Comparison of ENCODE assay signal across 16 cellular contexts in the genomic region with DNA sequence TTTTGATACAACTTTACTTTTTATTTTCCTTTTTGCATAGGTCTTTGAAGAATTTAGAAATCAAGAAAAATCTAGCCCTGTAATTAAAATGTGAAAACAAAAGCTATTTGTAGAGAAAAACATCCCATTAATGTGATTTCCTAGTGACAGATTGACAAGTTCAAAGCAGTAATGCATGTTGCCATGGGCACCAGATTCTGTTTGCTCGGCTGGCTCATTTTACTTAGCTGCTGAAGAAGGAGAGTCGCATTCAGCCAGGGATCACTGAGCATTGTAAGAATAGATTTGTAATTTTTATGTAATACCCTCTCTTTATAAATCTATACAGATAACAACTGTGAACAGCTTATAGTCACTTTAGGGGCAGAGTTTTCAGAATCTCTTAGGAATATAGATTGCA. TPM values are rescaled to one million over a fixed set of nuclear protein-coding genes. Genes with fewer than 3 reads are reported as not detected.
A peak's percentile ranks its signal among the peaks of the same experiment; 100 is the strongest.
DNase-seq lines count a peak whose midpoint lies in the region; ATAC-seq and TF ChIP-seq lines count a peak whose summit lies in the region.
"Had no signal": no experiment of that assay in that cellular context is flagged by ENCODE, and none has a peak within 500 bp of the region (broad histone marks: within the 10 kb centered on the region; RNA-seq: fewer than 3 reads in every experiment).

No MANE protein-coding gene starts in this region.

- DNase-seq in DMS79 treated with DMSO at 0.1 percent for 48 hours (lab: John Stamatoyannopoulos, UW) (peak; percentile 23), DMS79 (lab: John Stamatoyannopoulos, UW) (no peak), NCI-H2227 treated with DMSO at 0.1 percent for 48 hours (lab: John Stamatoyannopoulos, UW) (peak; percentile 28), WERI-Rb-1 (peak; percentile 33), renal cortical epithelial cell (ENCODE audit: low read depth) (peak; percentile 75), omental fat pad (ENCODE audit: low spot score) (no peak)
- DNase-seq: activated CD8-positive, alpha-beta memory T cell treated with anti-CD3 and anti-CD28 coated beads for 24 hours; C1 segment of cervical spinal cord; EL; stimulated activated naive CD4-positive, alpha-beta T cell; trophoblast cell had no signal

- no peak for TF ChIP-seq CTCF in WERI-Rb-1 (IDR thresholded peaks at IDR 0.05; ENCODE audit: low read depth, low read length)
- TF ChIP-seq CTCF in omental fat pad (IDR thresholded peaks at IDR 0.05) = no peak

- H3K27me3 ChIP-seq in WERI-Rb-1 (ENCODE audit: insufficient read depth, low read depth, severe bottlenecking) = no peaks in the 10 kb centered on the region

- peak overlapping the region; percentile 41 for H3K27ac ChIP-seq in WERI-Rb-1
- H3K27ac ChIP-seq: 22Rv1, parathyroid adenoma had no signal

- H3K9me3 ChIP-seq in WERI-Rb-1 (ENCODE audit: severe bottlenecking) = no peaks in the 10 kb centered on the region

- no peak for ATAC-seq in SK-N-SH treated with all-trans-retinoic acid at 6 μM for 48 hours
- no peak for ATAC-seq in activated T-helper 17 cell treated with anti-CD3 and anti-CD28 coated beads, Interleukin-2, amount 50 U/mL, for 72 hours (replicated peaks)
- no peak for ATAC-seq in omental fat pad (ENCODE audit: low FRiP score)

- H3K36me3 Mint-ChIP-seq in activated T-helper 17 cell treated with anti-CD3 and anti-CD28 coated beads, Interleukin-2, amount 50 U/mL, for 72 hours (ENCODE audit: low read depth) = no peaks in the 10 kb centered on the region

- H3K4me3 Mint-ChIP-seq in activated T-helper 17 cell treated with anti-CD3 and anti-CD28 coated beads, Interleukin-2, amount 50 U/mL, for 72 hours = no peak overlapping the region

- H3K27ac Mint-ChIP-seq in activated T-helper 17 cell treated with anti-CD3 and anti-CD28 coated beads, Interleukin-2, amount 50 U/mL, for 72 hours = no peak overlapping the region
- H3K27ac Mint-ChIP-seq: activated T-helper 2 cell treated with anti-CD3 and anti-CD28 coated beads, Interferon-gamma antibody, Interleukin-2, Interleukin-4, amounts not matched to agents 10 μg/mL and 5 μg/mL and 100 μg/mL, durations not matched to agents 14 hours and 24 hours and 36 hours had no signal

- no peaks in the 10 kb centered on the region for H3K36me3 ChIP-seq in WERI-Rb-1

- no peak overlapping the region for H3K4me3 ChIP-seq in WERI-Rb-1 (ENCODE audit: low read depth, low read length)

- H3K9me3 Mint-ChIP-seq in activated T-helper 17 cell treated with anti-CD3 and anti-CD28 coated beads, Interleukin-2, amount 50 U/mL, for 72 hours = no peaks in the 10 kb centered on the region
- H3K9me3 Mint-ChIP-seq: activated T-helper 2 cell treated with anti-CD3 and anti-CD28 coated beads, Interferon-gamma antibody, Interleukin-2, Interleukin-4, amounts not matched to agents 10 μg/mL and 5 μg/mL and 100 μg/mL, durations not matched to agents 14 hours and 24 hours and 36 hours had no signal

- H3K27me3 Mint-ChIP-seq in activated T-helper 17 cell treated with anti-CD3 and anti-CD28 coated beads, Interleukin-2, amount 50 U/mL, for 72 hours = peaks cover 20% of the 10 kb centered on the region

- no peaks in the 10 kb centered on the region for H3K4me1 Mint-ChIP-seq in activated T-helper 17 cell treated with anti-CD3 and anti-CD28 coated beads, Interleukin-2, amount 50 U/mL, for 72 hours

TF ChIP-seq in SK-N-SH treated with all-trans-retinoic acid at 6 μM for 48 hours, 23 proteins besides CTCF, POLR2A, EP300 and RAD21:
- TF ChIP-seq ZFP30 (CRISPR knock-in tag; IDR thresholded peaks at IDR 0.05) = no peak
- TF ChIP-seq, protein P1, sequence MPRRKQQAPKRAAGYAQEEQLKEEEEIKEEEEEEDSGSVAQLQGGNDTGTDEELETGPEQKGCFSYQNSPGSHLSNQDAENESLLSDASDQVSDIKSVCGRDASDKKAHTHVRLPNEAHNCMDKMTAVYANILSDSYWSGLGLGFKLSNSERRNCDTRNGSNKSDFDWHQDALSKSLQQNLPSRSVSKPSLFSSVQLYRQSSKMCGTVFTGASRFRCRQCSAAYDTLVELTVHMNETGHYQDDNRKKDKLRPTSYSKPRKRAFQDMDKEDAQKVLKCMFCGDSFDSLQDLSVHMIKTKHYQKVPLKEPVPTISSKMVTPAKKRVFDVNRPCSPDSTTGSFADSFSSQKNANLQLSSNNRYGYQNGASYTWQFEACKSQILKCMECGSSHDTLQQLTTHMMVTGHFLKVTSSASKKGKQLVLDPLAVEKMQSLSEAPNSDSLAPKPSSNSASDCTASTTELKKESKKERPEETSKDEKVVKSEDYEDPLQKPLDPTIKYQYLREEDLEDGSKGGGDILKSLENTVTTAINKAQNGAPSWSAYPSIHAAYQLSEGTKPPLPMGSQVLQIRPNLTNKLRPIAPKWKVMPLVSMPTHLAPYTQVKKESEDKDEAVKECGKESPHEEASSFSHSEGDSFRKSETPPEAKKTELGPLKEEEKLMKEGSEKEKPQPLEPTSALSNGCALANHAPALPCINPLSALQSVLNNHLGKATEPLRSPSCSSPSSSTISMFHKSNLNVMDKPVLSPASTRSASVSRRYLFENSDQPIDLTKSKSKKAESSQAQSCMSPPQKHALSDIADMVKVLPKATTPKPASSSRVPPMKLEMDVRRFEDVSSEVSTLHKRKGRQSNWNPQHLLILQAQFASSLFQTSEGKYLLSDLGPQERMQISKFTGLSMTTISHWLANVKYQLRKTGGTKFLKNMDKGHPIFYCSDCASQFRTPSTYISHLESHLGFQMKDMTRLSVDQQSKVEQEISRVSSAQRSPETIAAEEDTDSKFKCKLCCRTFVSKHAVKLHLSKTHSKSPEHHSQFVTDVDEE (CRISPR knock-in tag; IDR thresholded peaks at IDR 0.05) = no peak
- no peak for TF ChIP-seq ZC3H10 (CRISPR knock-in tag; IDR thresholded peaks at IDR 0.05)
- TF ChIP-seq TOX (CRISPR knock-in tag; IDR thresholded peaks at IDR 0.05; ENCODE audit: borderline replicate concordance) = no peak

RNA-seq across cellular contexts. Expression of a gene that starts 28.5 kb away (rescaled TPM):
- total RNA-seq in renal cortical epithelial cell (28.1 and 42.5 TPM in 2 replicates), omental fat pad (100 to 1,000 TPM in 1 of 4 donors, 10 to 100 TPM in 3; 28.5 to 136 (median 56.6) TPM)
- 10 to 100 TPM; 10.1 to 17.4 TPM for total RNA-seq in activated T-helper 17 cell treated with anti-CD3 and anti-CD28 coated beads, Interleukin-2, amount 50 U/mL, for 72 hours

RNA-seq across cellular contexts. Expression of a gene that starts 28.6 kb away (rescaled TPM):
- 20.3 and 21.7 TPM in 2 replicates for total RNA-seq in renal cortical epithelial cell
- total RNA-seq in activated T-helper 17 cell treated with anti-CD3 and anti-CD28 coated beads, Interleukin-2, amount 50 U/mL, for 72 hours = 10 to 100 TPM; 31.1 to 34.8 TPM
- total RNA-seq in omental fat pad = 10 to 100 TPM; 12.6 to 24.7 (median 15.7) TPM

Comparison
In these comparisons a context has a peak if more than half of its experiments do, and no peak if none do; other contexts are left out.
1. DNase-seq: peak in DMS79 treated with DMSO at 0.1 percent for 48 hours (single experiment), NCI-H2227 treated with DMSO at 0.1 percent for 48 hours (single experiment), WERI-Rb-1 (single experiment) and renal cortical epithelial cell (single experiment); none in DMS79 (single experiment) and omental fat pad (single experiment).